ENCODE assay signal across 26 cellular contexts in the genomic region with DNA sequence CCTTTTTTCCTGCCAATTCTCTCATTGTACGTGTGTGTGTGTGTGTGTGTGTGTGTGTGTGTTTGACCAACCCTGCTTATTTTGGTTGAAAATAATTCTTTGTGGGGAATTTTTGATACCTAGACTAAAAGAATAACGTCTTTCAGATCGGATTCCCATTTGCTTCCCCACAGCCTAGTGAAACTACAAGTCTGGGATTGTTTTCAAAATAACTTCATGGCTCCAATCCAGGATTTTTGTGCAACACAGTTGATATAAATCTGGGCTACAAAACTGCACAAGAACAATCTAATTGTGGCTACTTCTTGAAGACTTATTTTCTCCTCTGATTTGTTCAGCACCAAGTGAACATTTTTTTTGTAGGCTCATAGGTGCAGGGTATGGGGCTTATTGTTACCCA.
A peak's percentile ranks its signal among the peaks of the same experiment; 100 is the strongest.
DNase-seq lines count a peak whose midpoint lies in the region; ATAC-seq, FAIRE-seq and TF ChIP-seq lines count a peak whose summit lies in the region.
"Had no signal": no experiment of that assay in that cellular context is flagged by ENCODE, and none has a peak within 500 bp of the region (broad histone marks: within the 10 kb centered on the region; RNA-seq: fewer than 3 reads in every experiment).

No MANE protein-coding gene starts in this region.

- intact Hi-C loops in cardiac septum (cut with DNase I), result no loop called here

- no peak for ATAC-seq in GM18868 (IDR thresholded peaks at IDR 0.05; ENCODE audit: unreplicated experiment)
- ATAC-seq: HCT116 had no signal

- DNase-seq in H54 (ENCODE audit: insufficient read length, low spot score) (no peak), choroid plexus epithelial cell (ENCODE audit: low read depth) (peak; percentile 12), globus pallidus (ENCODE audit: low spot score) (peak; percentile 4), skeletal muscle cell (ENCODE audit: low read depth) (peak; percentile 4), NCI-H2171 (lab: John Stamatoyannopoulos, UW) (no peak), cardiac septum (ENCODE audit: low spot score) (no peak)
- DNase-seq: AML-193; Caco-2; CD4-positive, alpha-beta memory T cell; DMS79; EL; GDM1; IMR-90; NCI-H1048; NCI-H1694; NCI-H2029 treated with DMSO at 0.1 percent for 48 hours; NCI-H2227 treated with DMSO at 0.1 percent for 48 hours; Right ventricle myocardium superior; RPMI8226 had no signal

- H3K4me3 ChIP-seq in choroid plexus epithelial cell (ENCODE audit: low read depth, low read length), result no peak overlapping the region
- no peak overlapping the region for H3K4me3 ChIP-seq in skeletal muscle cell (ENCODE audit: low read depth, low read length)
- H3K4me3 ChIP-seq: BLaER1 treated with 17β-estradiol and CSF1 and Interleukin-3, amounts not matched to agents 10 nM and 100 nM; SJSA1 had no signal

- TF ChIP-seq POLR2A in H54 (IDR thresholded peaks at IDR 0.05; ENCODE audit: low read depth, low read length), result no peak

- peak; percentile 27 for FAIRE-seq in H54 (lab: Jason Lieb, UNC)
- FAIRE-seq: A204.1, GM12891, H1 had no signal

- no peak for TF ChIP-seq CTCF in choroid plexus epithelial cell (conservative IDR thresholded peaks at IDR 0.05; ENCODE audit: low read depth, low read length)

Comparison
In these comparisons a context has a peak if more than half of its experiments do, and no peak if none do; other contexts are left out.
1. DNase-seq: peak in choroid plexus epithelial cell (single experiment), globus pallidus (single experiment) and skeletal muscle cell (single experiment); none in H54 (single experiment), NCI-H2171 (single experiment) and cardiac septum (single experiment).